8 cellular contexts compared by ENCODE assay signal in the genomic region with DNA sequence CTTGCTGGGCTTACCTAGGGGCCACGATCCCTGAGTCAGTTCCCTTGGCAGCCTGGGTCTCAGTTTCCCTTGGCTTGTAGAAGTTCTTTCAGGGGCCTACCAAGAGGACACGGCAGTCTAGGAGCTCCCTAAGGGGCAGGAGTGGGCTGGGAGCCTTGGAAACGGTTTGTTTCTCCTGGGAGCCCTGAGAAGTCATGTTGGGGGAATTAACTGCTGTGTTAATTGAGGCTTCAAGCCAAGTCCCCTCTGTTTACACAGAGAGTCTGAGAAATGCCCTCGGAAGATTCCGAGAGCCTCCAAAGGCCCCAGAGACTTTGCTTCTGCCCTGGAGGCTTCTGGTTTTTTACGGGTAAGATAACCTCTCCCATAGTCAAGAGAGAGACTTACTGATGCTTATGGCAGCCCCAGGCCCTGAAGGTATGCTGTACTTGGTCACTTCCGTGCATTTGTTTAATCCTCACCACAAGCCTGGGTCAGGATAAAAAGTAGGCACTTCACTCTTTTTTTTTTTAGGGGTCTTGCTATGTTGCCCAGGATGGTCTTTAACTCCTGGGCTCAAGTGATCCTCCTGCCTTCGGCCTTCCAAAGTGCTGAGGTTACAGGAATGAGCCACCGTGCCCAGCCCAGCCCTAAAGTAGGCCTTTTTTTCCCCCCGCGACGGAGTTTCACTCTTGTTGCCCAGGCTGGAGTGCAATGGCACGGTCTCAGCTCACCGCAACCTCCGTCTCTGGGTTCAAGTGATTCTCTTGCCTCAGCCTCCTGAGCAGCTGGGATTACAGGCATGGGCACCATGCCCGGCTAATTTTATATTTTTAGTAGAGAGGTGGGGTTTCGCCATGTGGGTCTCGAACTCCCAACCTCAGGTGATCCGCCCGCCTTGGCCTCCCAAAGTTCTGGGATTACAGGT. TPM values are rescaled to one million over a fixed set of nuclear protein-coding genes. Genes with fewer than 3 reads are reported as not detected.
A peak's percentile ranks its signal among the peaks of the same experiment; 100 is the strongest.
DNase-seq lines count a peak whose midpoint lies in the region; ATAC-seq and TF ChIP-seq lines count a peak whose summit lies in the region.

No MANE protein-coding gene starts in this region.

- DNase-seq in AG04450 (ENCODE audit: low read depth, low spot score): no peak
- no peak for DNase-seq in naive thymus-derived CD8-positive, alpha-beta T cell
- DNase-seq in HPDE6-E6E7 (ENCODE audit: extremely low spot score): no peak
- DNase-seq in activated effector memory CD4-positive, alpha-beta T cell treated with Interleukin-2 at 50 U/mL for 16 hours: no peak
- DNase-seq in NAMALWA (ENCODE audit: low spot score): no peak

- peaks cover 24 to 93% (median 78%) of the 10 kb centered on the region in 4 donors for H3K4me1 Mint-ChIP-seq in naive thymus-derived CD8-positive, alpha-beta T cell

- CTCF ChIA-PET in AG04450 (lab: Charles Lee): no interaction called here

- no peak for ATAC-seq in naive thymus-derived CD8-positive, alpha-beta T cell
- no peak for ATAC-seq in HG03159 (IDR thresholded peaks at IDR 0.05; ENCODE audit: unreplicated experiment)

- no peaks in the 10 kb centered on the region for H3K27me3 Mint-ChIP-seq in naive thymus-derived CD8-positive, alpha-beta T cell

- H3K9me3 ChIP-seq in AG04450 (ENCODE audit: control insufficient read depth, insufficient read depth, low read length) (no peaks in the 10 kb centered on the region), KOPT-K1 (ENCODE audit: insufficient read depth, low read length, poor library complexity, severe bottlenecking) (no peaks in the 10 kb centered on the region)

- no peaks in the 10 kb centered on the region for H3K36me3 Mint-ChIP-seq in naive thymus-derived CD8-positive, alpha-beta T cell

- H3K4me3 Mint-ChIP-seq in naive thymus-derived CD8-positive, alpha-beta T cell: peak overlapping the region in 9 of 10 donors; percentile 11 to 93 (median 88)

- peak overlapping the region; percentile 76 to 99 (median 98) for H3K27ac Mint-ChIP-seq in naive thymus-derived CD8-positive, alpha-beta T cell

- H3K9me3 Mint-ChIP-seq in naive thymus-derived CD8-positive, alpha-beta T cell: no peaks in the 10 kb centered on the region

- no peak for TF ChIP-seq CTCF in AG04450 (IDR thresholded peaks at IDR 0.05; ENCODE audit: low read depth, low read length)

- H3K27ac ChIP-seq in AG04450 (ENCODE audit: low read depth, low read length) (peak overlapping the region; percentile 97), KOPT-K1 (ENCODE audit: low read depth, low read length, poor library complexity, severe bottlenecking) (peak overlapping the region; percentile 91), cingulate gyrus (ENCODE audit: low read depth, low read length) (peak overlapping the region; percentile 58)

- no peak overlapping the region for H3K4me3 ChIP-seq in AG04450 (ENCODE audit: low read depth, low read length)

- H3K36me3 ChIP-seq in KOPT-K1 (ENCODE audit: insufficient read depth, low read length): no peaks in the 10 kb centered on the region

- POLR2A ChIA-PET in AG04450 (lab: Yijun Ruan, JAX): interaction anchor here (3.3 to 5.1 kb wide), 2 partner anchors 10 to 13 kb away, joined by 34 to 37 read pairs; no protein-coding TSS in a partner anchor
- POLR2A ChIA-PET in naive thymus-derived CD8-positive, alpha-beta T cell (lab: Charles Lee): interaction anchor here (0.6 to 24.2 kb wide), 6 partner anchors 12 to 426 kb away, joined by 3 to 918 read pairs (median 4); partner anchors contain the start of genes IER2, NACC1 and STX10

- H3K27me3 ChIP-seq in AG04450 (ENCODE audit: control insufficient read depth, insufficient read depth, low read length): no peaks in the 10 kb centered on the region

RNA-seq across cellular contexts. Expression of gene IER2, which starts 15.1 kb away (rescaled TPM):
- polyA plus RNA-seq in AG04450 (2011; rRNA removed): 15.3 and 21.3 TPM in 2 replicates
- polyA minus RNA-seq in AG04450 (2011; rRNA and poly(A)+ RNA removed): 8.1 and 10.7 TPM in 2 replicates
- total RNA-seq in naive thymus-derived CD8-positive, alpha-beta T cell: 100 to 1,000 TPM; 105 to 112 TPM
- 100 to 1,000 TPM; 100 to 162 (median 107) TPM for polyA plus RNA-seq in naive thymus-derived CD8-positive, alpha-beta T cell

RNA-seq across cellular contexts. Expression of gene STX10, which starts 15.2 kb away (rescaled TPM):
- 47.9 and 57.6 TPM in 2 replicates for polyA plus RNA-seq in AG04450 (2011; rRNA removed)
- polyA minus RNA-seq in AG04450 (2011; rRNA and poly(A)+ RNA removed): 56.7 and 83.9 TPM in 2 replicates
- total RNA-seq in naive thymus-derived CD8-positive, alpha-beta T cell: 10 to 100 TPM; 60.2 to 62.8 TPM
- 10 to 100 TPM; 36.1 to 56.2 (median 50.2) TPM for polyA plus RNA-seq in naive thymus-derived CD8-positive, alpha-beta T cell

RNA-seq across cellular contexts. Expression of gene NACC1, which starts 47.3 kb away (rescaled TPM):
- 43.4 and 76.4 TPM in 2 replicates for polyA plus RNA-seq in AG04450 (2011; rRNA removed)
- polyA minus RNA-seq in AG04450 (2011; rRNA and poly(A)+ RNA removed): 38.2 and 51.8 TPM in 2 replicates
- total RNA-seq in naive thymus-derived CD8-positive, alpha-beta T cell: 10 to 100 TPM; 24.5 to 25.7 TPM
- polyA plus RNA-seq in naive thymus-derived CD8-positive, alpha-beta T cell: 1 to 10 TPM; 1.4 to 3.4 (median 1.9) TPM

RNA-seq across cellular contexts. Expression of gene TRMT1, which starts 48.8 kb away (rescaled TPM):
- 17.3 and 21.0 TPM in 2 replicates for polyA plus RNA-seq in AG04450 (2011; rRNA removed)
- 15.6 and 24.6 TPM in 2 replicates for polyA minus RNA-seq in AG04450 (2011; rRNA and poly(A)+ RNA removed)
- 100 to 1,000 TPM; 100 to 103 TPM for total RNA-seq in naive thymus-derived CD8-positive, alpha-beta T cell
- polyA plus RNA-seq in naive thymus-derived CD8-positive, alpha-beta T cell: 10 to 100 TPM; 26.1 to 35.1 (median 27.2) TPM

Comparison
In these comparisons a context has a peak if more than half of its experiments do, and no peak if none do; other contexts are left out.
1. RNA of gene NACC1, which starts 47.3 kb away (polyA plus RNA-seq): 43.4 to 76.4 TPM in AG04450; 1.4 to 3.4 TPM in naive thymus-derived CD8-positive, alpha-beta T cell; every median in the first group is over 10 times any median in the second.
2. Peak in every context shown above with its lines, with median percentiles within 50 percentile points of each other: H3K27ac ChIP-seq.